Comparison of ENCODE assay signal across 8 cellular contexts in genomic region chr10:101060036-101060950, GRCh38. TPM values are rescaled to one million over a fixed set of nuclear protein-coding genes. Genes with fewer than 3 reads are reported as not detected.
DNase-seq lines count a peak whose midpoint lies in the region; ATAC-seq and TF ChIP-seq lines count a peak whose summit lies in the region.

No MANE protein-coding gene starts in this region.

- H3K4ac ChIP-seq in trophoblast cell (ENCODE audit: low read depth, low read length): peak overlapping the region; percentile 99

- H3K27me3 Mint-ChIP-seq in activated naive CD8-positive, alpha-beta T cell treated with anti-CD3 and anti-CD28 coated beads for 36 hours: peaks cover 38% of the 10 kb centered on the region

- peak overlapping the region; percentile 97 for H3K4me3 Mint-ChIP-seq in activated naive CD8-positive, alpha-beta T cell treated with anti-CD3 and anti-CD28 coated beads for 36 hours

- H2BK12ac ChIP-seq in trophoblast cell (ENCODE audit: low read length): peak overlapping the region; percentile 97

- peaks cover 14% of the 10 kb centered on the region for H3K79me1 ChIP-seq in trophoblast cell (ENCODE audit: low read length)

- H3K4me1 ChIP-seq in SK-N-SH (ENCODE audit: control insufficient read depth in 1 of 2, insufficient read depth in 2 of 2, low read depth in 1 of 2, low read length in 1 of 2) (peaks cover 19 to 23% of the 10 kb centered on the region in 2 experiments; a peak in 3 of 4 replicates), trophoblast cell (ENCODE audit: control insufficient read depth in 1 of 2, insufficient read depth in 2 of 2, low read length in 2 of 2) (peaks cover 22% of the 10 kb centered on the region in 2 experiments), tibial nerve (peaks cover 0 to 48% (median 28%) of the 10 kb centered on the region in 4 donors)

- H3K27ac Mint-ChIP-seq in activated naive CD8-positive, alpha-beta T cell treated with anti-CD3 and anti-CD28 coated beads for 36 hours: peak overlapping the region; percentile 91

- CTCF ChIA-PET in SK-N-SH (lab: Yijun Ruan, JAX): interaction anchor here (0.7 to 18.9 kb wide), 31 partner anchors 9 to 92 kb away, joined by 3 to 234 read pairs (median 4); partner anchors contain the start of genes LZTS2, PDZD7, SEMA4G and SFXN3

- TF ChIP-seq CTCF in SK-N-SH (IDR thresholded peaks at IDR 0.05) (peak; percentile 96), tibial nerve (IDR thresholded peaks at IDR 0.05) (peak; percentile 77 to 88 (median 82))

- H4K12ac ChIP-seq in trophoblast cell (ENCODE audit: low read depth, low read length): peak overlapping the region; percentile 100

- peaks cover 18% of the 10 kb centered on the region for H3K4me1 Mint-ChIP-seq in activated naive CD8-positive, alpha-beta T cell treated with anti-CD3 and anti-CD28 coated beads for 36 hours

- H3K4me2 ChIP-seq in SK-N-SH (peak overlapping the region; percentile 94), trophoblast cell (ENCODE audit: low read length) (peak overlapping the region; percentile 99)

- peak overlapping the region; percentile 100 for H2BK120ac ChIP-seq in trophoblast cell (ENCODE audit: insufficient read depth, low read length, poor library complexity)

- no peak overlapping the region for H2AK5ac ChIP-seq in trophoblast cell (ENCODE audit: low read length)

- H3K9me3 Mint-ChIP-seq in activated naive CD8-positive, alpha-beta T cell treated with anti-CD3 and anti-CD28 coated beads for 36 hours: no peaks in the 10 kb centered on the region

- H3K36me3 Mint-ChIP-seq in activated naive CD8-positive, alpha-beta T cell treated with anti-CD3 and anti-CD28 coated beads for 36 hours: peaks cover 2% of the 10 kb centered on the region

- H3K4me3 ChIP-seq in GM08714 (ENCODE audit: low read length) (peak overlapping the region; percentile 95), SK-N-SH (ENCODE audit: low read depth in 2 of 2, low read length in 1 of 2) (peak overlapping the region; percentile 83 to 100), trophoblast cell (ENCODE audit: low read depth, low read length) (peak overlapping the region; percentile 89), tibial nerve (peak overlapping the region; percentile 74 to 87 (median 82))

- WGBS in SK-N-SH (ENCODE audit: low lambda C conversion rate): under 1% methylated on average over 36 of the region's 37 CpGs
- no CpG with 5 or more reads among the region's 37 CpGs for WGBS in trophoblast cell (ENCODE audit: extremely low coverage, insufficient coverage, insufficient read length)
- WGBS in tibial nerve, 2 donors: 0 to 1% methylated on average over 37 of the region's 37 CpGs

- peak; percentile 85 for TF ChIP-seq RAD21 in SK-N-SH (IDR thresholded peaks at IDR 0.05; ENCODE audit: low read length)

- H4K20me1 ChIP-seq in SK-N-SH (ENCODE audit: insufficient read depth): no peaks in the 10 kb centered on the region

- H3K23ac ChIP-seq in trophoblast cell (ENCODE audit: low read length): no peak overlapping the region

- H2AFZ ChIP-seq in SK-N-SH (ENCODE audit: low read depth): peak overlapping the region; percentile 97
- H2AFZ ChIP-seq in trophoblast cell (ENCODE audit: insufficient read depth, low read length, poor library complexity): peak overlapping the region; percentile 100

- H4K91ac ChIP-seq in trophoblast cell (ENCODE audit: low read depth, low read length): peak overlapping the region; percentile 100

- H3K14ac ChIP-seq in trophoblast cell (ENCODE audit: low read length): peak overlapping the region; percentile 100

- H3K79me2 ChIP-seq in SK-N-SH (ENCODE audit: insufficient read depth) (peaks cover 49% of the 10 kb centered on the region), trophoblast cell (ENCODE audit: control insufficient read depth, insufficient read depth, low read length, poor library complexity) (peaks cover 8% of the 10 kb centered on the region)

- peak; percentile 37 for ATAC-seq in HG02588 (IDR thresholded peaks at IDR 0.05; ENCODE audit: unreplicated experiment)
- peak; percentile 79 for ATAC-seq in Right ventricle myocardium superior (ENCODE audit: poor library complexity)

- peak overlapping the region; percentile 97 to 98 for H3K27ac ChIP-seq in SK-N-SH (ENCODE audit: low read depth in 2 of 2, low read length in 1 of 2)
- peak overlapping the region; percentile 99 for H3K27ac ChIP-seq in trophoblast cell (ENCODE audit: low read depth, low read length)
- peak overlapping the region; percentile 93 to 99 (median 97) for H3K27ac ChIP-seq in tibial nerve

- H3K9ac ChIP-seq in SK-N-SH (peak overlapping the region; percentile 99), trophoblast cell (ENCODE audit: low read length) (peak overlapping the region; percentile 100)

- TF ChIP-seq POLR2A in tibial nerve (IDR thresholded peaks at IDR 0.05): no peak

- no peaks in the 10 kb centered on the region for H3K9me2 ChIP-seq in SK-N-SH

- peak overlapping the region; percentile 100 for H2BK5ac ChIP-seq in trophoblast cell (ENCODE audit: low read depth, low read length, poor library complexity)

- no peaks in the 10 kb centered on the region for H3K9me3 ChIP-seq in SK-N-SH
- H3K9me3 ChIP-seq in trophoblast cell (ENCODE audit: insufficient read depth, low read depth, low read length): peaks cover 3% of the 10 kb centered on the region
- no peaks in the 10 kb centered on the region for H3K9me3 ChIP-seq in tibial nerve

- DNase-seq in NCI-H1048 (lab: John Stamatoyannopoulos, UW) (peak; percentile 85), SK-N-SH (peak; percentile 73), Right ventricle myocardium superior (peak; percentile 96), trophoblast cell (peak; percentile 97 to 100), tibial nerve (ENCODE audit: low spot score in 2 of 2) (peak; percentile 86 to 95)
- peak; percentile 82 for DNase-seq in activated naive CD8-positive, alpha-beta T cell treated with anti-CD3 and anti-CD28 coated beads for 36 hours

- H3K18ac ChIP-seq in trophoblast cell (ENCODE audit: low read length): peak overlapping the region; percentile 100

- TF ChIP-seq EP300 in SK-N-SH (IDR thresholded peaks at IDR 0.05; ENCODE audit: borderline replicate concordance in 1 of 2, low read depth in 1 of 2, low read length in 1 of 2) (no peak), tibial nerve (IDR thresholded peaks at IDR 0.05) (peak in 1 of 2 donors; percentile 62)

- H3K27me3 ChIP-seq in SK-N-SH (ENCODE audit: insufficient read depth) (no peaks in the 10 kb centered on the region), trophoblast cell (ENCODE audit: insufficient read depth, low read length) (peaks cover 26% of the 10 kb centered on the region), tibial nerve (peaks cover 0 to 6% of the 10 kb centered on the region in 2 donors)

- POLR2A ChIA-PET in SK-N-SH (lab: Yijun Ruan, JAX): interaction anchor here (1.0 kb wide), 1 partner anchor 82 kb away, joined by 3 read pairs; no protein-coding TSS in a partner anchor

- H4K8ac ChIP-seq in trophoblast cell (ENCODE audit: low read depth, low read length): peak overlapping the region; percentile 100

- no peaks in the 10 kb centered on the region for H3K36me3 ChIP-seq in SK-N-SH (replicated peaks in 1 of 2; ENCODE audit: control insufficient read depth in 1 of 2, insufficient read depth in 2 of 2, low read length in 1 of 2)
- H3K36me3 ChIP-seq in trophoblast cell (ENCODE audit: control insufficient read depth in 1 of 2, insufficient read depth in 2 of 2, low read length in 2 of 2): peaks cover 0 to 3% of the 10 kb centered on the region in 2 experiments
- no peaks in the 10 kb centered on the region for H3K36me3 ChIP-seq in tibial nerve

- intact Hi-C loops in Right ventricle myocardium superior (cut with DNase I): no loop called here

- peaks cover 2% of the 10 kb centered on the region for H3F3A ChIP-seq in SK-N-SH (replicated peaks; ENCODE audit: insufficient read depth)

TF ChIP-seq in SK-N-SH, 30 proteins besides CTCF, POLR2A, EP300 and RAD21 (continues in another document):
- TF ChIP-seq, protein P1, sequence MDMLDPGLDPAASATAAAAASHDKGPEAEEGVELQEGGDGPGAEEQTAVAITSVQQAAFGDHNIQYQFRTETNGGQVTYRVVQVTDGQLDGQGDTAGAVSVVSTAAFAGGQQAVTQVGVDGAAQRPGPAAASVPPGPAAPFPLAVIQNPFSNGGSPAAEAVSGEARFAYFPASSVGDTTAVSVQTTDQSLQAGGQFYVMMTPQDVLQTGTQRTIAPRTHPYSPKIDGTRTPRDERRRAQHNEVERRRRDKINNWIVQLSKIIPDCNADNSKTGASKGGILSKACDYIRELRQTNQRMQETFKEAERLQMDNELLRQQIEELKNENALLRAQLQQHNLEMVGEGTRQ (IDR thresholded peaks at IDR 0.05; ENCODE audit: borderline replicate concordance, low read depth, low read length): no peak
- no peak for TF ChIP-seq FOXJ3 (CRISPR knock-in tag; IDR thresholded peaks at IDR 0.05)

RNA-seq across cellular contexts. Expression of gene KAZALD1, which starts 1.5 kb away (rescaled TPM):
- 1.9 and 3.0 TPM in 2 replicates for polyA plus RNA-seq in SK-N-SH (2012; rRNA removed)
- polyA plus RNA-seq in SK-N-SH (2012; cell fraction: cytosol; rRNA removed): 0.84 and 1.4 TPM in 2 replicates
- polyA plus RNA-seq in SK-N-SH (2012; cell fraction: nucleus; rRNA removed): 6.2 and 8.4 TPM in 2 replicates
- total RNA-seq in activated naive CD8-positive, alpha-beta T cell treated with anti-CD3 and anti-CD28 coated beads for 36 hours: under 1 TPM; 0.25 to 0.28 TPM
- 5.0 TPM for total RNA-seq in Right ventricle myocardium superior
- polyA plus RNA-seq in trophoblast cell (2013): 1.6 and 1.7 TPM in 2 replicates
- 10 to 100 TPM in 1 of 4 donors, 1 to 10 TPM in 3; 4.0 to 13.5 (median 8.4) TPM for total RNA-seq in tibial nerve

RNA-seq across cellular contexts. Expression of gene SFXN3, which starts 29.3 kb away (rescaled TPM):
- polyA plus RNA-seq in SK-N-SH (2012; rRNA removed): 142 and 229 TPM in 2 replicates
- polyA plus RNA-seq in SK-N-SH (2012; cell fraction: cytosol; rRNA removed): 44.8 and 65.6 TPM in 2 replicates
- polyA plus RNA-seq in SK-N-SH (2012; cell fraction: nucleus; rRNA removed): 1,157 and 1,277 TPM in 2 replicates
- 10 to 100 TPM; 12.6 to 13.9 TPM for total RNA-seq in activated naive CD8-positive, alpha-beta T cell treated with anti-CD3 and anti-CD28 coated beads for 36 hours
- total RNA-seq in Right ventricle myocardium superior (11.4 TPM), tibial nerve (100 to 1,000 TPM in 2 of 4 donors, 10 to 100 TPM in 2; 77.4 to 181 (median 106) TPM)
- polyA plus RNA-seq in trophoblast cell (2013): 20.6 and 20.8 TPM in 2 replicates

RNA-seq across cellular contexts. Expression of gene PDZD7, which starts 29.4 kb away (rescaled TPM):
- polyA plus RNA-seq in SK-N-SH (2012; rRNA removed): 1.9 and 2.3 TPM in 2 replicates
- 0.95 and 1.5 TPM in 2 replicates for polyA plus RNA-seq in SK-N-SH (2012; cell fraction: cytosol; rRNA removed)
- polyA plus RNA-seq in SK-N-SH (2012; cell fraction: nucleus; rRNA removed): 5.4 and 6.8 TPM in 2 replicates
- under 1 TPM; 0.14 to 0.66 TPM for total RNA-seq in activated naive CD8-positive, alpha-beta T cell treated with anti-CD3 and anti-CD28 coated beads for 36 hours
- 0.38 TPM for total RNA-seq in Right ventricle myocardium superior
- 0.68 and 0.79 TPM in 2 replicates for polyA plus RNA-seq in trophoblast cell (2013)
- total RNA-seq in tibial nerve: 1 to 10 TPM in 3 of 4 donors, under 1 TPM in 1; 0.84 to 2.4 (median 1.9) TPM

Comparison
In these comparisons a context has a peak if more than half of its experiments do, and no peak if none do; other contexts are left out.
1. Peak in every context shown above with its lines: DNase-seq, ATAC-seq, H3K4me3 ChIP-seq and H3K27ac ChIP-seq.